In genomic region chr11:78541537-78541936, GRCh38 we compare ENCODE assay signal across 1 cellular context.
TF ChIP-seq lines count a peak whose summit lies in the region.

No MANE protein-coding gene starts in this region.

TF ChIP-seq in GM12878, 131 proteins besides CTCF, POLR2A, EP300 and RAD21 (continued from another document):
- no peak for TF ChIP-seq IRF3 (IDR thresholded peaks at IDR 0.05)
- peak; percentile 58; the same call in 1 of the 2 replicates for TF ChIP-seq PKNOX1 (IDR thresholded peaks at IDR 0.05)
- TF ChIP-seq PBX3 (IDR thresholded peaks at IDR 0.05; ENCODE audit: insufficient replicate concordance, low read depth, low read length), result peak; percentile 25
- no peak for TF ChIP-seq ZBED1 (IDR thresholded peaks at IDR 0.05; ENCODE audit: borderline replicate concordance)
- TF ChIP-seq NBN (IDR thresholded peaks at IDR 0.05), result no peak
- TF ChIP-seq CHD2 (IDR thresholded peaks at IDR 0.05; ENCODE audit: borderline replicate concordance, low read depth, low read length), result no peak
- no peak for TF ChIP-seq ZNF687 (IDR thresholded peaks at IDR 0.05)
- TF ChIP-seq RAD51 (IDR thresholded peaks at IDR 0.05), result no peak
- no peak for TF ChIP-seq POU2F2 (IDR thresholded peaks at IDR 0.05; ENCODE audit: borderline replicate concordance, low read depth, low read length)
- TF ChIP-seq ZSCAN29 (IDR thresholded peaks at IDR 0.05), result no peak
- TF ChIP-seq PAX8 (IDR thresholded peaks at IDR 0.05), result no peak
